In genomic region chr1:225695578-225696332, GRCh38 we compare ENCODE assay signal across 16 cellular contexts. TPM values are rescaled to one million over a fixed set of nuclear protein-coding genes. Genes with fewer than 3 reads are reported as not detected.
A peak's percentile ranks its signal among the peaks of the same experiment; 100 is the strongest.
DNase-seq lines count a peak whose midpoint lies in the region; ATAC-seq and TF ChIP-seq lines count a peak whose summit lies in the region.
"Had no signal": no experiment of that assay in that cellular context is flagged by ENCODE, and none has a peak within 500 bp of the region (broad histone marks: within the 10 kb centered on the region; RNA-seq: fewer than 3 reads in every experiment).

No MANE protein-coding gene starts in this region.

- peaks cover 49% of the 10 kb centered on the region for H3K4me1 ChIP-seq in ACC112 (ENCODE audit: control insufficient read depth, insufficient read depth, low read length, unreplicated experiment)
- no peaks in the 10 kb centered on the region for H3K4me1 ChIP-seq in prostate gland (replicated peaks)

- H3K4me3 ChIP-seq in ACC112 (ENCODE audit: low read depth, low read length): no peak overlapping the region
- H3K4me3 ChIP-seq in prostate gland: no peak overlapping the region

- no peak for ATAC-seq in GM18505 (IDR thresholded peaks at IDR 0.05; ENCODE audit: unreplicated experiment)
- no peak for ATAC-seq in HG03460 (IDR thresholded peaks at IDR 0.05; ENCODE audit: unreplicated experiment)
- ATAC-seq in HG02852 (IDR thresholded peaks at IDR 0.05; ENCODE audit: unreplicated experiment): no peak

- 34% methylated on average over 6 of the region's 6 CpGs for WGBS in prostate gland

- no peaks in the 10 kb centered on the region for H3K79me2 ChIP-seq in ACC112 (ENCODE audit: control insufficient read depth, insufficient read depth, low read length, unreplicated experiment)

- no peaks in the 10 kb centered on the region for H3K9me3 ChIP-seq in prostate gland

- no peak for TF ChIP-seq CTCF in prostate gland (IDR thresholded peaks at IDR 0.05)

- intact Hi-C loops in prostate gland (cut with DNase I): no loop called here

- H2AFZ ChIP-seq in ACC112 (ENCODE audit: low read length, unreplicated experiment): peak overlapping the region; percentile 27

- H3K27ac ChIP-seq in ACC112 (ENCODE audit: low read depth, low read length): peak overlapping the region; percentile 52
- H3K27ac ChIP-seq in prostate gland: peak overlapping the region; percentile 44 to 56
- H3K27ac ChIP-seq: brain microvascular endothelial cell had no signal

- H3K27me3 ChIP-seq in ACC112 (ENCODE audit: insufficient read depth, low read length) (no peaks in the 10 kb centered on the region), prostate gland (replicated peaks; ENCODE audit: insufficient read depth) (no peaks in the 10 kb centered on the region)
- H3K27me3 ChIP-seq: brain microvascular endothelial cell had no signal

- H3K36me3 ChIP-seq in ACC112 (ENCODE audit: insufficient read depth, low read length): no peaks in the 10 kb centered on the region
- no peaks in the 10 kb centered on the region for H3K36me3 ChIP-seq in prostate gland
- H3K36me3 ChIP-seq: brain microvascular endothelial cell had no signal

- no peak for TF ChIP-seq POLR2A in prostate gland (IDR thresholded peaks at IDR 0.05)
- no peak for TF ChIP-seq POLR2A in GM18505 (IDR thresholded peaks at IDR 0.05; ENCODE audit: borderline replicate concordance, extremely low read depth, insufficient read depth, insufficient read length)

- peak; percentile 13 for DNase-seq in NCI-H69 (lab: John Stamatoyannopoulos, UW)
- peak; percentile 65 for DNase-seq in fibroblast of gingiva (ENCODE audit: low read depth)
- peak; percentile 66 for DNase-seq in prostate gland (ENCODE audit: low spot score)
- DNase-seq in occipital lobe (lab: John Stamatoyannopoulos, UW): no peak
- DNase-seq: activated CD8-positive, alpha-beta memory T cell treated with anti-CD3 and anti-CD28 coated beads, Interleukin-2, amount 50 U/mL, for 4 hours; activated naive CD4-positive, alpha-beta T cell treated with anti-CD3 and anti-CD28 coated beads, Interleukin-2, amount 50 U/mL, for 16 hours; AML-193; brain microvascular endothelial cell; effector CD8-positive, alpha-beta T cell; foreskin melanocyte; SHP77; stimulated activated naive CD4-positive, alpha-beta T cell treated with Interleukin-2 at 50 U/mL for 16 hours had no signal

RNA-seq across cellular contexts. Expression of gene ENAH, which starts 42.8 kb away (rescaled TPM):
- total RNA-seq in prostate gland (10 to 100 TPM; 36.4 to 93.6 TPM), occipital lobe (73.5 TPM)
